In genomic region chr22:16960884-16961249, GRCh38 we compare ENCODE assay signal across 29 cellular contexts. TPM values are rescaled to one million over a fixed set of nuclear protein-coding genes. Genes with fewer than 3 reads are reported as not detected.
"Had no signal": no experiment of that assay in that cellular context is flagged by ENCODE, and none has a peak within 500 bp of the region (broad histone marks: within the 10 kb centered on the region; RNA-seq: fewer than 3 reads in every experiment).

No MANE protein-coding gene starts in this region.

- H3K9me3 Mint-ChIP-seq: activated T-cell treated with anti-CD3 and anti-CD28 coated beads, Interleukin-2, amount 50 U/mL, for 72 hours; immature natural killer cell; naive thymus-derived CD8-positive, alpha-beta T cell; neural crest cell had no signal

- H3K4me1 Mint-ChIP-seq: neural crest cell had no signal

- H3K27ac Mint-ChIP-seq: activated naive CD8-positive, alpha-beta T cell; activated T-cell treated with anti-CD3 and anti-CD28 coated beads, Interleukin-2, amount 50 U/mL, for 72 hours had no signal

- H3K4me3 Mint-ChIP-seq: activated naive CD8-positive, alpha-beta T cell; activated T-cell treated with anti-CD3 and anti-CD28 coated beads, Interleukin-2, amount 50 U/mL, for 72 hours; immature natural killer cell; naive thymus-derived CD8-positive, alpha-beta T cell; neural crest cell had no signal

- DNase-seq: activated CD4-positive, alpha-beta T cell treated with anti-CD3 and anti-CD28 coated beads for 4 hours; activated CD4-positive, alpha-beta T cell treated with anti-CD3 and anti-CD28 coated beads, Interleukin-2, amount 50 U/mL, for 4 hours; activated naive CD4-positive, alpha-beta T cell treated with Interleukin-2 at 50 U/mL for 16 hours; activated T-cell treated with anti-CD3 and anti-CD28 coated beads for 4 hours; activated T-cell treated with anti-CD3 and anti-CD28 coated beads, Interleukin-2, amount 50 U/mL, for 72 hours; anterior cingulate cortex; body of pancreas; cerebellar nuclear complex; dorsolateral prefrontal cortex; effector memory CD4-positive, alpha-beta T cell; hippocampal formation; immature natural killer cell; left colon; midbrain; naive thymus-derived CD8-positive, alpha-beta T cell; nucleus accumbens; right cardiac atrium; stimulated activated CD4-positive, alpha-beta T cell treated with anti-CD3 and anti-CD28 coated beads, Interleukin-2, amount 100 ng/mL, for 48 hours; T-helper 1 cell; T-helper 9 cell; tibial artery; upper lobe of right lung had no signal

- H3K36me3 Mint-ChIP-seq: activated naive CD8-positive, alpha-beta T cell; immature natural killer cell; naive thymus-derived CD8-positive, alpha-beta T cell had no signal

RNA-seq across cellular contexts. Expression of gene GAB4, which starts 47.2 kb away (rescaled TPM):
- total RNA-seq: activated T-cell treated with anti-CD3 and anti-CD28 coated beads, Interleukin-2, amount 50 U/mL, for 72 hours; body of pancreas; epithelial cell of proximal tubule; gastroesophageal sphincter; kidney; left colon; liver; neural crest cell; pulmonary artery endothelial cell; right cardiac atrium; upper lobe of right lung had no signal
